ENCODE assay signal across 1 cellular context in genomic region chr22:38656256-38657148, GRCh38.
TF ChIP-seq lines count a peak whose summit lies in the region.

TSS of gene CBY1 (plus strand) at chr22:38656638. CDS start at chr22:38668055, 11,417 bp downstream.
TSS of gene FAM227A (minus strand) at chr22:38656392. CDS start at chr22:38650168, 6,224 bp downstream.

TF ChIP-seq in GM12878, 131 proteins besides CTCF, POLR2A, EP300 and RAD21 (continued from another document):
- peak; percentile 60 for TF ChIP-seq NKRF (conservative IDR thresholded peaks at IDR 0.05)
- TF ChIP-seq NRF1 (conservative IDR thresholded peaks at IDR 0.05; ENCODE audit: low read depth, low read length): peak; percentile 89
- peak; percentile 36; the same call in 1 of the 2 replicates for TF ChIP-seq PKNOX1 (IDR thresholded peaks at IDR 0.05)
- peak; percentile 98 for TF ChIP-seq SREBF1 (IDR thresholded peaks at IDR 0.05; ENCODE audit: low read length)
- peak; percentile 57; the same call in 1 of the 2 replicates for TF ChIP-seq ESRRA (IDR thresholded peaks at IDR 0.05; ENCODE audit: low read length)
- TF ChIP-seq IRF3 (IDR thresholded peaks at IDR 0.05): no peak
- TF ChIP-seq ASH2L (IDR thresholded peaks at IDR 0.05; ENCODE audit: borderline replicate concordance, low read depth): 0 out of 2 replicates have a peak, but pooled peaks have one; percentile 16
- TF ChIP-seq IRF4 (IDR thresholded peaks at IDR 0.05; ENCODE audit: low read depth, low read length): no peak
- TF ChIP-seq ZSCAN29 (IDR thresholded peaks at IDR 0.05): no peak
- TF ChIP-seq BMI1 (IDR thresholded peaks at IDR 0.05; ENCODE audit: borderline replicate concordance): peak; percentile 95
- TF ChIP-seq POLR2AphosphoS5 (IDR thresholded peaks at IDR 0.05; ENCODE audit: low read length): peak; percentile 50; the same call in 1 of the 2 replicates
- TF ChIP-seq NBN (IDR thresholded peaks at IDR 0.05): peak; percentile 61; the same call in 1 of the 2 replicates
- 0 out of 4 replicates have a peak, but pooled peaks of 1 of the 2 experiments have one; percentile 10 for TF ChIP-seq SRF (IDR thresholded peaks at IDR 0.05; ENCODE audit: low read depth in 2 of 2, low read length in 2 of 2)
- TF ChIP-seq SKIL (IDR thresholded peaks at IDR 0.05; ENCODE audit: low read depth, poor library complexity, severe bottlenecking): peak; percentile 94
- 0 out of 2 replicates have a peak, but pooled peaks have one; percentile 35 for TF ChIP-seq HCFC1 (IDR thresholded peaks at IDR 0.05; ENCODE audit: low read length)
- TF ChIP-seq KLF5 (IDR thresholded peaks at IDR 0.05; ENCODE audit: partially characterized antibody): peak; percentile 99
- no peak for TF ChIP-seq MTA2 (IDR thresholded peaks at IDR 0.05; ENCODE audit: low read depth)
- TF ChIP-seq E2F4 (IDR thresholded peaks at IDR 0.05; ENCODE audit: low read depth, low read length): peak; percentile 60
- TF ChIP-seq SIN3A (IDR thresholded peaks at IDR 0.05; ENCODE audit: low read depth, low read length): peak; percentile 91
- TF ChIP-seq MXI1 (IDR thresholded peaks at IDR 0.05; ENCODE audit: low read depth, low read length): peak; percentile 93
- TF ChIP-seq CHD1 (IDR thresholded peaks at IDR 0.05; ENCODE audit: low read depth, low read length): peak; percentile 99
- peak; percentile 46 for TF ChIP-seq SIX5 (IDR thresholded peaks at IDR 0.05; ENCODE audit: low read depth, low read length, severe bottlenecking)
- TF ChIP-seq RELB (IDR thresholded peaks at IDR 0.05; ENCODE audit: low read depth): peak; percentile 75
- no peak for TF ChIP-seq PBX3 (IDR thresholded peaks at IDR 0.05; ENCODE audit: insufficient replicate concordance, low read depth, low read length)
- TF ChIP-seq SMAD5 (IDR thresholded peaks at IDR 0.05; ENCODE audit: low read depth): no peak
- TF ChIP-seq IKZF1 (conservative IDR thresholded peaks at IDR 0.05): peak; percentile 46
- peak; percentile 46; the same call in 1 of the 2 replicates for TF ChIP-seq STAT1 (conservative IDR thresholded peaks at IDR 0.05)
- peak; percentile 36; the same call in 1 of the 2 replicates for TF ChIP-seq GATAD2B (conservative IDR thresholded peaks at IDR 0.05; ENCODE audit: low read depth)
- no peak for TF ChIP-seq SREBF2 (IDR thresholded peaks at IDR 0.05; ENCODE audit: low read length)
- TF ChIP-seq LARP7 (IDR thresholded peaks at IDR 0.05): peak; percentile 58; the same call in 1 of the 2 replicates
- peak; percentile 64; the same call in 1 of the 3 replicates for TF ChIP-seq POU2F2 (IDR thresholded peaks at IDR 0.05; ENCODE audit: borderline replicate concordance, low read depth, low read length)
- no peak for TF ChIP-seq BCL11A (IDR thresholded peaks at IDR 0.05; ENCODE audit: low read depth, low read length)
- no peak for TF ChIP-seq IKZF2 (IDR thresholded peaks at IDR 0.05)
- no peak for TF ChIP-seq KDM1A (IDR thresholded peaks at IDR 0.05; ENCODE audit: borderline replicate concordance)
- peak; percentile 40; the same call in 1 of the 2 replicates for TF ChIP-seq RFX5 (IDR thresholded peaks at IDR 0.05; ENCODE audit: low read depth, low read length)
- TF ChIP-seq RUNX3 (IDR thresholded peaks at IDR 0.05; ENCODE audit: low read length): 0 out of 2 replicates have a peak, but pooled peaks have one; percentile 15
- no peak for TF ChIP-seq RCOR1 (conservative IDR thresholded peaks at IDR 0.05; ENCODE audit: low read depth, low read length)
- TF ChIP-seq ELK1 (IDR thresholded peaks at IDR 0.05; ENCODE audit: low read depth, low read length): no peak
- TF ChIP-seq SUPT20H (IDR thresholded peaks at IDR 0.05; ENCODE audit: borderline replicate concordance, control insufficient read depth, low read depth, low read length): no peak
- TF ChIP-seq RB1 (IDR thresholded peaks at IDR 0.05; ENCODE audit: borderline replicate concordance): peak; percentile 73; the same call in 1 of the 2 replicates
- TF ChIP-seq BRCA1 (IDR thresholded peaks at IDR 0.05; ENCODE audit: low read depth, low read length): 0 out of 2 replicates have a peak, but pooled peaks have one; percentile 35
- TF ChIP-seq FOXK2 (IDR thresholded peaks at IDR 0.05): peak; percentile 98
- TF ChIP-seq NR2F1 (conservative IDR thresholded peaks at IDR 0.05): peak; percentile 39; the same call in 1 of the 2 replicates
- TF ChIP-seq YY1 (IDR thresholded peaks at IDR 0.05; ENCODE audit: low read depth, low read length): peak; percentile 76
- peak; percentile 98 to 99 for TF ChIP-seq BHLHE40 (IDR thresholded peaks at IDR 0.05; ENCODE audit: borderline replicate concordance in 1 of 2, low read depth in 2 of 2, low read length in 1 of 2)
